In the genomic region with DNA sequence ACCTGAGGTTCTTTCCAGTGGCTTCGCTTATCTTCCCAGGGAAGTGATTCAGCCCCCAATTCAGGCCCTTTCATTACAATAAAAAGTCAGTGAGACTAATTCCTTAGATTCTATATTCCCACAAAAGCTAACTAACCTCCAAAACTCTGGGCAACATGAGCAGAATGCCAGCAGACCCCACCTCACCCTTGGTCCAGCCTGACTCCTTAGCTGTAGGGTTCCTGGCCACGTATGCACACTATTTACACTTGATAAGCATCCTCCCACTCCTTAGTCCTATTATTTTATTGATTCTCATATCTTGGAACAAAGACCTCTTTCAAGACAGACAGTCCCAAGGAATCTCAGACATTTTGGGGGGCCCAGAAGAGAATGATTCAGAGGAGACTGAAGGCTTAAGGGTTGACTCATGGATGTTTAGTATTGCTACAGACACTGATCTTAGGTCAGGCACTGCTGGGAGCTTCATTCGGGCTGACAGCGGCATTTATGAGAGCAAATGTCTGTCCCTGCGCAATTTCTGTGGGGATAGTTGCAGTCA, we compare ENCODE assay signal across 18 cellular contexts.
DNase-seq lines count a peak whose midpoint lies in the region; ATAC-seq, FAIRE-seq and TF ChIP-seq lines count a peak whose summit lies in the region.
"Had no signal": no experiment of that assay in that cellular context is flagged by ENCODE, and none has a peak within 500 bp of the region (broad histone marks: within the 10 kb centered on the region; RNA-seq: fewer than 3 reads in every experiment).

No MANE protein-coding gene starts in this region.

- H3K9ac ChIP-seq in astrocyte (ENCODE audit: low read length) = peak overlapping the region; percentile 90

- peaks cover 5% of the 10 kb centered on the region for H3K9me3 Mint-ChIP-seq in astrocyte (ENCODE audit: unreplicated experiment)

- no peaks in the 10 kb centered on the region for H3K27me3 ChIP-seq in AG04450 (ENCODE audit: control insufficient read depth, insufficient read depth, low read length)
- no peaks in the 10 kb centered on the region for H3K27me3 ChIP-seq in astrocyte (ENCODE audit: insufficient read depth, low read length)
- H3K27me3 ChIP-seq in gastroesophageal sphincter = no peaks in the 10 kb centered on the region
- H3K27me3 ChIP-seq in body of pancreas = no peaks in the 10 kb centered on the region
- no peaks in the 10 kb centered on the region for H3K27me3 ChIP-seq in right lobe of liver
- H3K27me3 ChIP-seq: colonic mucosa, Peyer's patch had no signal

- no peak for FAIRE-seq in astrocyte (lab: Jason Lieb, UNC)
- FAIRE-seq: frontal cortex, keratinocyte had no signal

- H3K27me3 Mint-ChIP-seq in astrocyte (ENCODE audit: low read depth, unreplicated experiment) = no peaks in the 10 kb centered on the region

- peaks cover 36% of the 10 kb centered on the region for H3K4me1 Mint-ChIP-seq in astrocyte (ENCODE audit: low read depth, unreplicated experiment)
- H3K4me1 Mint-ChIP-seq: H9 had no signal

- H3K36me3 ChIP-seq in astrocyte (ENCODE audit: insufficient read depth, low read length) (no peaks in the 10 kb centered on the region), gastroesophageal sphincter (no peaks in the 10 kb centered on the region), body of pancreas (replicated peaks in 1 of 2; ENCODE audit: insufficient read depth in 1 of 2, low read depth in 2 of 2) (no peaks in the 10 kb centered on the region), right lobe of liver (no peaks in the 10 kb centered on the region)
- H3K36me3 ChIP-seq: colonic mucosa, Peyer's patch, prostate gland had no signal

- intact Hi-C loops in body of pancreas (cut with DNase I) (no loop called here), right lobe of liver (cut with DNase I) (no loop called here)

- H2AFZ ChIP-seq in astrocyte (ENCODE audit: low read depth, low read length) = no peak overlapping the region

- H3K9me3 ChIP-seq in AG04450 (ENCODE audit: control insufficient read depth, insufficient read depth, low read length) (no peaks in the 10 kb centered on the region; the same call in 1 of the 2 replicates), astrocyte (ENCODE audit: insufficient read depth, low read depth, low read length) (no peaks in the 10 kb centered on the region), gastroesophageal sphincter (no peaks in the 10 kb centered on the region), body of pancreas (no peaks in the 10 kb centered on the region), right lobe of liver (no peaks in the 10 kb centered on the region)
- H3K9me3 ChIP-seq: colonic mucosa, Peyer's patch, prostate gland had no signal

- H3K36me3 Mint-ChIP-seq in astrocyte (ENCODE audit: low read depth, unreplicated experiment) = peaks cover 12% of the 10 kb centered on the region

- POLR2A ChIA-PET in AG04450 (lab: Yijun Ruan, JAX) (interaction anchor here (0.7 to 3.5 kb wide), 5 partner anchors 16 to 29 kb away, joined by 3 to 19 read pairs (median 5); no protein-coding TSS in a partner anchor), GM10248 (lab: Yijun Ruan, JAX) (no interaction called here)

- TF ChIP-seq POLR2A in gastroesophageal sphincter (IDR thresholded peaks at IDR 0.05) = no peak
- no peak for TF ChIP-seq POLR2A in body of pancreas (IDR thresholded peaks at IDR 0.05)
- TF ChIP-seq POLR2A in right lobe of liver (IDR thresholded peaks at IDR 0.05) = no peak

- 81 to 87% methylated on average over 4 to 5 of the region's 5 CpGs for WGBS in gastroesophageal sphincter (ENCODE audit: low coverage in 1 of 2), 2 donors
- WGBS in body of pancreas, 2 donors = 63 to 77% methylated on average over 2 to 5 of the region's 5 CpGs
- WGBS in right lobe of liver (ENCODE audit: insufficient coverage, low coverage, low lambda C conversion rate, missing lambda C conversion rate) = 75% methylated on average over 2 of the region's 5 CpGs

- peak; percentile 27 for ATAC-seq in gastroesophageal sphincter
- ATAC-seq in HG02763 (IDR thresholded peaks at IDR 0.05; ENCODE audit: unreplicated experiment) = no peak
- ATAC-seq in body of pancreas = no peak
- ATAC-seq in right lobe of liver = no peak

- TF ChIP-seq CTCF in AG04450 (IDR thresholded peaks at IDR 0.05; ENCODE audit: low read depth, low read length) = no peak
- TF ChIP-seq CTCF in astrocyte (IDR thresholded peaks at IDR 0.05; ENCODE audit: insufficient read depth, low read depth, low read length) = no peak
- TF ChIP-seq CTCF in gastroesophageal sphincter (IDR thresholded peaks at IDR 0.05) = no peak
- TF ChIP-seq CTCF in body of pancreas (IDR thresholded peaks at IDR 0.05) = no peak
- no peak for TF ChIP-seq CTCF in GM10248 (IDR thresholded peaks at IDR 0.05; ENCODE audit: control extremely low read depth, extremely low read depth, low read depth, missing control alignments)
- no peak for TF ChIP-seq CTCF in right lobe of liver (IDR thresholded peaks at IDR 0.05)

- H3K4me3 ChIP-seq in AG04450 (ENCODE audit: low read depth, low read length) = peak overlapping the region; percentile 56
- peak overlapping the region; percentile 63 for H3K4me3 ChIP-seq in astrocyte (ENCODE audit: insufficient read depth, low read depth, low read length)
- H3K4me3 ChIP-seq in gastroesophageal sphincter = no peak overlapping the region
- H3K4me3 ChIP-seq in body of pancreas = no peak overlapping the region
- no peak overlapping the region for H3K4me3 ChIP-seq in right lobe of liver
- H3K4me3 ChIP-seq: colonic mucosa, Peyer's patch, prostate gland had no signal

- CTCF ChIA-PET in AG04450 (lab: Charles Lee) (interaction anchor here (1.1 to 1.2 kb wide), 2 partner anchors 20 to 24 kb away, joined by 3 to 4 read pairs; no protein-coding TSS in a partner anchor), GM10248 (lab: Yijun Ruan, JAX) (interaction anchor here (1.1 to 2.5 kb wide), 3 partner anchors 17 to 79 kb away, joined by 3 to 5 read pairs (median 3); no protein-coding TSS in a partner anchor)

- no peaks in the 10 kb centered on the region for H4K20me1 ChIP-seq in astrocyte (ENCODE audit: insufficient read depth, low read length)

- H3K4me1 ChIP-seq in astrocyte (ENCODE audit: insufficient read depth, low read length) (peaks cover 40% of the 10 kb centered on the region), gastroesophageal sphincter (no peaks in the 10 kb centered on the region), body of pancreas (no peaks in the 10 kb centered on the region), right lobe of liver (no peaks in the 10 kb centered on the region)
- H3K4me1 ChIP-seq: colonic mucosa, Peyer's patch, prostate gland had no signal

- peak overlapping the region; percentile 95 for H3K27ac ChIP-seq in AG04450 (ENCODE audit: low read depth, low read length)
- peak overlapping the region; percentile 97 for H3K27ac ChIP-seq in astrocyte (ENCODE audit: low read depth, low read length)
- H3K27ac ChIP-seq in gastroesophageal sphincter = no peak overlapping the region
- no peak overlapping the region for H3K27ac ChIP-seq in body of pancreas
- no peak overlapping the region for H3K27ac ChIP-seq in right lobe of liver
- H3K27ac ChIP-seq: colonic mucosa, Peyer's patch, prostate gland had no signal

- H3K4me3 Mint-ChIP-seq in astrocyte (ENCODE audit: unreplicated experiment) = peak overlapping the region; percentile 56
- H3K4me3 Mint-ChIP-seq: B cell, H9 had no signal

- H3K27ac Mint-ChIP-seq in astrocyte (ENCODE audit: unreplicated experiment) = peak overlapping the region; percentile 100
- H3K27ac Mint-ChIP-seq: B cell, H9 had no signal

- H3K4me2 ChIP-seq in astrocyte (ENCODE audit: low read length) = peak overlapping the region; percentile 85

- DNase-seq in AG04450 (ENCODE audit: low read depth, low spot score) = peak; percentile 72
- peak; percentile 74 for DNase-seq in HS-5 (ENCODE audit: low read depth)
- DNase-seq in astrocyte (ENCODE audit: low read depth) = peak; percentile 91
- DNase-seq in body of pancreas = no peak
- no peak for DNase-seq in GM10248 (ENCODE audit: extremely low spot score)
- no peak for DNase-seq in right lobe of liver
- DNase-seq: activated naive CD4-positive, alpha-beta T cell treated with Interleukin-2 at 50 U/mL for 16 hours; colonic mucosa; H9; NCI-H1048; Peyer's patch; stimulated activated CD4-positive, alpha-beta T cell treated with anti-CD3 and anti-CD28 coated beads, Interleukin-2, amount 100 ng/mL, for 24 hours had no signal

- TF ChIP-seq EP300 in gastroesophageal sphincter (IDR thresholded peaks at IDR 0.05) = no peak

- peaks cover 45% of the 10 kb centered on the region for H3K79me2 ChIP-seq in astrocyte (ENCODE audit: insufficient read depth, low read length)

Comparison
In these comparisons a context has a peak if more than half of its experiments do, and no peak if none do; other contexts are left out.
1. DNase-seq: peak in AG04450 (single experiment), HS-5 (single experiment) and astrocyte (single experiment); none in body of pancreas (0 of 4), GM10248 (single experiment) and right lobe of liver (0 of 3).
2. H3K27ac ChIP-seq: peak in AG04450 (single experiment) and astrocyte (single experiment); none in gastroesophageal sphincter (0 of 4), body of pancreas (0 of 4) and right lobe of liver (0 of 3).
3. H3K4me3 ChIP-seq: peak in AG04450 (single experiment) and astrocyte (single experiment); none in gastroesophageal sphincter (0 of 2), body of pancreas (0 of 2) and right lobe of liver (0 of 3).